ENCODE assay signal across 25 cellular contexts in genomic region chr5:135102716-135103696, GRCh38.
"Had no signal": no experiment of that assay in that cellular context is flagged by ENCODE, and none has a peak within 500 bp of the region (broad histone marks: within the 10 kb centered on the region; RNA-seq: fewer than 3 reads in every experiment).

No MANE protein-coding gene starts in this region.

- H3K4me1 ChIP-seq: pancreas, uterus had no signal

- H3K27me3 Mint-ChIP-seq: stimulated activated naive CD8-positive, alpha-beta T cell treated with anti-CD3 and anti-CD28 coated beads, Interleukin-15, Interleukin-2, amounts not matched to agents 100 ng/mL and 50 ng/mL, for 24 hours had no signal

- H3K36me3 Mint-ChIP-seq: activated CD8-positive, alpha-beta memory T cell treated with anti-CD3 and anti-CD28 coated beads, Interleukin-2, amount 10 ng/mL, durations not matched to agents 7 days and 5 days; stimulated activated effector memory CD8-positive, alpha-beta T cell treated with anti-CD3 and anti-CD28 coated beads, Interleukin-12 subunit alpha, Interleukin-12 subunit beta, amount 100 ng/mL, for 72 hours; type B pancreatic cell had no signal

- ATAC-seq: activated CD8-positive, alpha-beta memory T cell treated with anti-CD3 and anti-CD28 coated beads, Interleukin-2, amount 10 ng/mL, durations not matched to agents 7 days and 5 days; activated CD8-positive, alpha-beta T cell treated with anti-CD3 and anti-CD28 coated beads, Interleukin-2, amount 10 ng/mL, durations not matched to agents 7 days and 5 days; left ventricle myocardium superior; pancreas; psoas muscle; SK-N-SH treated with all-trans-retinoic acid at 6 μM for 48 hours; stimulated activated effector memory CD8-positive, alpha-beta T cell treated with anti-CD3 and anti-CD28 coated beads, Interleukin-12 subunit alpha, Interleukin-12 subunit beta, amount 100 ng/mL, for 72 hours; T-helper 17 cell had no signal

- H3K9me3 Mint-ChIP-seq: activated naive CD4-positive, alpha-beta T cell treated with anti-CD3 and anti-CD28 coated beads for 36 hours; stimulated activated effector memory CD8-positive, alpha-beta T cell treated with anti-CD3 and anti-CD28 coated beads, Interleukin-12 subunit alpha, Interleukin-12 subunit beta, amount 100 ng/mL, for 72 hours; stimulated activated naive CD8-positive, alpha-beta T cell treated with anti-CD3 and anti-CD28 coated beads, Interleukin-15, Interleukin-2, amounts not matched to agents 100 ng/mL and 50 ng/mL, for 24 hours had no signal

- H3K4me3 Mint-ChIP-seq: activated CD8-positive, alpha-beta memory T cell treated with anti-CD3 and anti-CD28 coated beads, Interleukin-2, amount 10 ng/mL, durations not matched to agents 7 days and 5 days; activated CD8-positive, alpha-beta T cell treated with anti-CD3 and anti-CD28 coated beads, Interleukin-2, amount 10 ng/mL, durations not matched to agents 7 days and 5 days; activated naive CD4-positive, alpha-beta T cell treated with anti-CD3 and anti-CD28 coated beads for 36 hours; stimulated activated effector memory CD8-positive, alpha-beta T cell treated with anti-CD3 and anti-CD28 coated beads, Interleukin-12 subunit alpha, Interleukin-12 subunit beta, amount 100 ng/mL, for 72 hours; stimulated activated naive CD8-positive, alpha-beta T cell treated with anti-CD3 and anti-CD28 coated beads, Interleukin-15, Interleukin-2, amounts not matched to agents 100 ng/mL and 50 ng/mL, for 24 hours; T-helper 17 cell; type B pancreatic cell had no signal

- H3K4me1 Mint-ChIP-seq: activated CD8-positive, alpha-beta memory T cell treated with anti-CD3 and anti-CD28 coated beads, Interleukin-2, amount 10 ng/mL, durations not matched to agents 7 days and 5 days; stimulated activated effector memory CD8-positive, alpha-beta T cell treated with anti-CD3 and anti-CD28 coated beads, Interleukin-12 subunit alpha, Interleukin-12 subunit beta, amount 100 ng/mL, for 72 hours; T-helper 17 cell had no signal

- DNase-seq: activated CD4-positive, alpha-beta T cell treated with anti-CD3 and anti-CD28 coated beads for 1 hour; activated CD4-positive, alpha-beta T cell treated with anti-CD3 and anti-CD28 coated beads, Interleukin-2, amount 50 U/mL, for 1 hour; activated CD8-positive, alpha-beta memory T cell treated with anti-CD3 and anti-CD28 coated beads, Interleukin-2, amount 10 ng/mL, durations not matched to agents 7 days and 5 days; activated CD8-positive, alpha-beta T cell treated with anti-CD3 and anti-CD28 coated beads, Interleukin-2, amount 10 ng/mL, durations not matched to agents 7 days and 5 days; activated effector memory CD4-positive, alpha-beta T cell treated with Interleukin-2 at 50 U/mL for 16 hours; activated naive CD4-positive, alpha-beta T cell treated with anti-CD3 and anti-CD28 coated beads for 36 hours; amniotic stem cell; brain microvascular endothelial cell; dermis blood vessel endothelial cell; effector CD8-positive, alpha-beta T cell; left ventricle myocardium superior; mammary epithelial cell; nucleus accumbens; pancreas; psoas muscle; stimulated activated CD4-positive, alpha-beta T cell treated with anti-CD3 and anti-CD28 coated beads, Interleukin-12 subunit alpha, Interleukin-12 subunit beta, amount 100 ng/mL, for 4 hours; stimulated activated CD4-positive, alpha-beta T cell treated with anti-CD3 and anti-CD28 coated beads, Interleukin-4, amount 100 ng/mL, for 24 hours; T-helper 17 cell; T1000; uterus; WERI-Rb-1 had no signal

- H3K27ac Mint-ChIP-seq: activated CD8-positive, alpha-beta memory T cell treated with anti-CD3 and anti-CD28 coated beads, Interleukin-2, amount 10 ng/mL, durations not matched to agents 7 days and 5 days; activated CD8-positive, alpha-beta T cell treated with anti-CD3 and anti-CD28 coated beads, Interleukin-2, amount 10 ng/mL, durations not matched to agents 7 days and 5 days; activated naive CD4-positive, alpha-beta T cell treated with anti-CD3 and anti-CD28 coated beads for 36 hours; stimulated activated effector memory CD8-positive, alpha-beta T cell treated with anti-CD3 and anti-CD28 coated beads, Interleukin-12 subunit alpha, Interleukin-12 subunit beta, amount 100 ng/mL, for 72 hours; stimulated activated naive CD8-positive, alpha-beta T cell treated with anti-CD3 and anti-CD28 coated beads, Interleukin-15, Interleukin-2, amounts not matched to agents 100 ng/mL and 50 ng/mL, for 24 hours; T-helper 17 cell; type B pancreatic cell had no signal

- H3K9me3 ChIP-seq: pancreas, psoas muscle, uterus had no signal

- H3K27ac ChIP-seq: brain microvascular endothelial cell, pancreas, psoas muscle, uterus, WERI-Rb-1 had no signal

- H3K36me3 ChIP-seq: brain microvascular endothelial cell, pancreas, uterus, WERI-Rb-1 had no signal

- H3K27me3 ChIP-seq: brain microvascular endothelial cell, pancreas, uterus had no signal

- H3K4me3 ChIP-seq: pancreas, psoas muscle, uterus had no signal
